Comparison of ENCODE assay signal across 27 cellular contexts in the genomic region with DNA sequence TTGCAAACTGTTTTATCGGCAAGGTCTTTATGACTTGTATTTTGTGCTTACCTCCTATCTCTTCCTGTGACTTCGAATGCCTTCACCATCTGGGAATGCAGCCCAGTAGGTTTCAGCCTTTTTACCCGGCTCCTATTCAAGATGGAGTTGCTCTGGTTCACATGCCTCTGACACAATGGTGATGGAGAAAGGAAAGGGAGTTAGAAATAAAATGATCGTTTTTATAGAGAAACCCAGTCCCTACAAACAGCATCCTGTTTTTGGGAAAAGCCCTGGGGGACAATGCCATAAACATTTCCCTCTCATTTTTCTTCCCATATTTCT. TPM values are rescaled to one million over a fixed set of nuclear protein-coding genes. Genes with fewer than 3 reads are reported as not detected.
"Had no signal": no experiment of that assay in that cellular context is flagged by ENCODE, and none has a peak within 500 bp of the region (broad histone marks: within the 10 kb centered on the region; RNA-seq: fewer than 3 reads in every experiment).

No MANE protein-coding gene starts in this region.

- FAIRE-seq: HepG2, HTR-8/SVneo, RCC 7860 had no signal

- H3K9me3 ChIP-seq: SK-N-SH had no signal

- DNase-seq: IMR-90, Kasumi-1, MV-4-11, NCI-H1048, NCI-H1105, NCI-H1417, NCI-H146, NCI-H1694 treated with DMSO at 0.1 percent for 48 hours, NCI-H2029, NCI-H2081 treated with DMSO at 0.1 percent for 48 hours, NCI-H2171, NCI-H226, NCI-H446, NCI-H510A, NCI-H524 treated with DMSO at 0.1 percent for 48 hours, NCI-H69, NCI-H774, Right ventricle myocardium superior, RPMI8226, SIG-M5, SK-N-SH, SW 1271 had no signal

- H3K27ac ChIP-seq: HL-60, KMS-11 had no signal

- ATAC-seq: HepG2 had no signal

- H3K4me2 ChIP-seq: KMS-11, SK-N-SH had no signal

- H3K9ac ChIP-seq: KMS-11, SK-N-SH had no signal

RNA-seq across cellular contexts. Expression of a gene that starts 27.5 kb away (rescaled TPM):
- total RNA-seq: HepG2 had no signal
- polyA plus RNA-seq: HepG2 had no signal
